Comparison of ENCODE assay signal across 1 cellular context in the genomic region with DNA sequence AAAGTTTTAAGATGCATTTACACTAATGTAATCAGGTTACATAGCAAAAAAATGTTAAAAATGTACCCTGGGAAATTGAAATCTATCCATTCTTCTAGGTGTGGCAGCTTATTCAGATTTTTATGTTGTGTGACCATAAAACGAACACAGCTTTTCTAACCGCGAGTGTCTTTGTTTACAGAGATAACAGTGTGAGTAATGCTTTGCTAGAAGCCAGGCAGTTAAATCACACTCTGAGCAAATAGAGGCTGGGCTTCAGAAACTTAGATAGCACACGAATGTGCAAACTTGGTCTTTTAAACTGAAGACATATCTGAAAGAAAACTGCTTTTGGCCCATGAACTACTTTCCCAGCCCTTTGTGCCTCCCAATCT.
TF ChIP-seq lines count a peak whose summit lies in the region.

No MANE protein-coding gene starts in this region.

TF ChIP-seq in HepG2, 621 proteins besides CTCF, POLR2A, EP300 and RAD21 (continued from another document and continues in another):
- TF ChIP-seq ZNF710 (CRISPR knock-in tag; IDR thresholded peaks at IDR 0.05; ENCODE audit: borderline replicate concordance) (peak; percentile 78; the same call in 1 of the 2 replicates), EHMT2 (IDR thresholded peaks at IDR 0.05; ENCODE audit: borderline replicate concordance, low read depth, low read length) (no peak), CEBPG (CRISPR knock-in tag; IDR thresholded peaks at IDR 0.05) (peak; percentile 76), ZMYM2 (CRISPR knock-in tag; IDR thresholded peaks at IDR 0.05) (no peak), GTF2F1 (IDR thresholded peaks at IDR 0.05; ENCODE audit: low read length) (no peak), ZMYM4 (CRISPR knock-in tag; IDR thresholded peaks at IDR 0.05) (peak; percentile 47), FOSL2 (CRISPR knock-in tag; IDR thresholded peaks at IDR 0.05) (peak; percentile 98), HOXA9 (CRISPR knock-in tag; IDR thresholded peaks at IDR 0.05; ENCODE audit: borderline replicate concordance) (no peak), ZFP36L1 (CRISPR knock-in tag; IDR thresholded peaks at IDR 0.05) (0 out of 2 replicates have a peak, but pooled peaks have one; percentile 44), PATZ1 (CRISPR knock-in tag; IDR thresholded peaks at IDR 0.05) (peak; percentile 60), ZNF598 (CRISPR knock-in tag; IDR thresholded peaks at IDR 0.05; ENCODE audit: borderline replicate concordance) (no peak), ZSCAN30 (CRISPR knock-in tag; IDR thresholded peaks at IDR 0.05) (0 out of 2 replicates have a peak, but pooled peaks have one; percentile 22), HIC2 (CRISPR knock-in tag; IDR thresholded peaks at IDR 0.05; ENCODE audit: low read depth) (no peak), THAP9 (CRISPR knock-in tag; IDR thresholded peaks at IDR 0.05; ENCODE audit: borderline replicate concordance) (no peak), ZBTB20 (CRISPR knock-in tag; IDR thresholded peaks at IDR 0.05; ENCODE audit: borderline replicate concordance, low read depth) (peak; percentile 91; the same call in 1 of the 2 replicates), ZNF713 (CRISPR knock-in tag; IDR thresholded peaks at IDR 0.05) (no peak), SNAPC5 (CRISPR knock-in tag; IDR thresholded peaks at IDR 0.05; ENCODE audit: borderline replicate concordance) (peak; percentile 18; the same call in 1 of the 2 replicates), TCF12 (IDR thresholded peaks at IDR 0.05) (no peak), TCF12 (CRISPR knock-in tag; IDR thresholded peaks at IDR 0.05) (0 out of 2 replicates have a peak, but pooled peaks have one; percentile 34), MED1 (CRISPR knock-in tag; IDR thresholded peaks at IDR 0.05) (peak; percentile 94), ZSCAN9 (CRISPR knock-in tag; IDR thresholded peaks at IDR 0.05; ENCODE audit: borderline replicate concordance) (0 out of 2 replicates have a peak, but pooled peaks have one; percentile 43), BRCA1 (CRISPR knock-in tag; IDR thresholded peaks at IDR 0.05) (peak; percentile 76; the same call in 1 of the 2 replicates), DPF2 (CRISPR knock-in tag; IDR thresholded peaks at IDR 0.05; ENCODE audit: borderline replicate concordance, low read depth) (peak; percentile 88), ZNF205 (CRISPR knock-in tag; IDR thresholded peaks at IDR 0.05) (no peak; the same call in 1 of the 2 replicates), ZNF441 (CRISPR knock-in tag; IDR thresholded peaks at IDR 0.05; ENCODE audit: borderline replicate concordance) (no peak), GMEB1 (CRISPR knock-in tag; IDR thresholded peaks at IDR 0.05; ENCODE audit: borderline replicate concordance) (0 out of 2 replicates have a peak, but pooled peaks have one; percentile 24), ZNF543 (CRISPR knock-in tag; IDR thresholded peaks at IDR 0.05) (no peak), ZNF224 (CRISPR knock-in tag; IDR thresholded peaks at IDR 0.05) (no peak), ZNF343 (CRISPR knock-in tag; IDR thresholded peaks at IDR 0.05) (no peak; the same call in 1 of the 2 replicates), U2AF1 (optimal IDR thresholded peaks at IDR 0.05; ENCODE audit: low read depth, low read length) (no peak)
- TF ChIP-seq, protein P1, sequence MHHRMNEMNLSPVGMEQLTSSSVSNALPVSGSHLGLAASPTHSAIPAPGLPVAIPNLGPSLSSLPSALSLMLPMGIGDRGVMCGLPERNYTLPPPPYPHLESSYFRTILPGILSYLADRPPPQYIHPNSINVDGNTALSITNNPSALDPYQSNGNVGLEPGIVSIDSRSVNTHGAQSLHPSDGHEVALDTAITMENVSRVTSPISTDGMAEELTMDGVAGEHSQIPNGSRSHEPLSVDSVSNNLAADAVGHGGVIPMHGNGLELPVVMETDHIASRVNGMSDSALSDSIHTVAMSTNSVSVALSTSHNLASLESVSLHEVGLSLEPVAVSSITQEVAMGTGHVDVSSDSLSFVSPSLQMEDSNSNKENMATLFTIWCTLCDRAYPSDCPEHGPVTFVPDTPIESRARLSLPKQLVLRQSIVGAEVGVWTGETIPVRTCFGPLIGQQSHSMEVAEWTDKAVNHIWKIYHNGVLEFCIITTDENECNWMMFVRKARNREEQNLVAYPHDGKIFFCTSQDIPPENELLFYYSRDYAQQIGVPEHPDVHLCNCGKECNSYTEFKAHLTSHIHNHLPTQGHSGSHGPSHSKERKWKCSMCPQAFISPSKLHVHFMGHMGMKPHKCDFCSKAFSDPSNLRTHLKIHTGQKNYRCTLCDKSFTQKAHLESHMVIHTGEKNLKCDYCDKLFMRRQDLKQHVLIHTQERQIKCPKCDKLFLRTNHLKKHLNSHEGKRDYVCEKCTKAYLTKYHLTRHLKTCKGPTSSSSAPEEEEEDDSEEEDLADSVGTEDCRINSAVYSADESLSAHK (CRISPR knock-in tag; IDR thresholded peaks at IDR 0.05; ENCODE audit: borderline replicate concordance) = no peak
- TF ChIP-seq, protein P2, sequence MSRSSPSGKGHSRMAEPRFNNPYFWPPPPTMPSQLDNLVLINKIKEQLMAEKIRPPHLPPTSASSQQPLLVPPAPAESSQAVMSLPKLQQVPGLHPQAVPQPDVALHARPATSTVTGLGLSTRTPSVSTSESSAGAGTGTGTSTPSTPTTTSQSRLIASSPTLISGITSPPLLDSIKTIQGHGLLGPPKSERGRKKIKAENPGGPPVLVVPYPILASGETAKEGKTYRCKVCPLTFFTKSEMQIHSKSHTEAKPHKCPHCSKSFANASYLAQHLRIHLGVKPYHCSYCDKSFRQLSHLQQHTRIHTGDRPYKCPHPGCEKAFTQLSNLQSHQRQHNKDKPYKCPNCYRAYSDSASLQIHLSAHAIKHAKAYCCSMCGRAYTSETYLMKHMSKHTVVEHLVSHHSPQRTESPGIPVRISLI (CRISPR knock-in tag; IDR thresholded peaks at IDR 0.05; ENCODE audit: borderline replicate concordance) = peak; percentile 64; the same call in 1 of the 2 replicates
- TF ChIP-seq, protein P3, sequence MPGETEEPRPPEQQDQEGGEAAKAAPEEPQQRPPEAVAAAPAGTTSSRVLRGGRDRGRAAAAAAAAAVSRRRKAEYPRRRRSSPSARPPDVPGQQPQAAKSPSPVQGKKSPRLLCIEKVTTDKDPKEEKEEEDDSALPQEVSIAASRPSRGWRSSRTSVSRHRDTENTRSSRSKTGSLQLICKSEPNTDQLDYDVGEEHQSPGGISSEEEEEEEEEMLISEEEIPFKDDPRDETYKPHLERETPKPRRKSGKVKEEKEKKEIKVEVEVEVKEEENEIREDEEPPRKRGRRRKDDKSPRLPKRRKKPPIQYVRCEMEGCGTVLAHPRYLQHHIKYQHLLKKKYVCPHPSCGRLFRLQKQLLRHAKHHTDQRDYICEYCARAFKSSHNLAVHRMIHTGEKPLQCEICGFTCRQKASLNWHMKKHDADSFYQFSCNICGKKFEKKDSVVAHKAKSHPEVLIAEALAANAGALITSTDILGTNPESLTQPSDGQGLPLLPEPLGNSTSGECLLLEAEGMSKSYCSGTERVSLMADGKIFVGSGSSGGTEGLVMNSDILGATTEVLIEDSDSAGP (CRISPR knock-in tag; IDR thresholded peaks at IDR 0.05; ENCODE audit: borderline replicate concordance) = 0 out of 2 replicates have a peak, but pooled peaks have one; percentile 3
- TF ChIP-seq, protein P4, sequence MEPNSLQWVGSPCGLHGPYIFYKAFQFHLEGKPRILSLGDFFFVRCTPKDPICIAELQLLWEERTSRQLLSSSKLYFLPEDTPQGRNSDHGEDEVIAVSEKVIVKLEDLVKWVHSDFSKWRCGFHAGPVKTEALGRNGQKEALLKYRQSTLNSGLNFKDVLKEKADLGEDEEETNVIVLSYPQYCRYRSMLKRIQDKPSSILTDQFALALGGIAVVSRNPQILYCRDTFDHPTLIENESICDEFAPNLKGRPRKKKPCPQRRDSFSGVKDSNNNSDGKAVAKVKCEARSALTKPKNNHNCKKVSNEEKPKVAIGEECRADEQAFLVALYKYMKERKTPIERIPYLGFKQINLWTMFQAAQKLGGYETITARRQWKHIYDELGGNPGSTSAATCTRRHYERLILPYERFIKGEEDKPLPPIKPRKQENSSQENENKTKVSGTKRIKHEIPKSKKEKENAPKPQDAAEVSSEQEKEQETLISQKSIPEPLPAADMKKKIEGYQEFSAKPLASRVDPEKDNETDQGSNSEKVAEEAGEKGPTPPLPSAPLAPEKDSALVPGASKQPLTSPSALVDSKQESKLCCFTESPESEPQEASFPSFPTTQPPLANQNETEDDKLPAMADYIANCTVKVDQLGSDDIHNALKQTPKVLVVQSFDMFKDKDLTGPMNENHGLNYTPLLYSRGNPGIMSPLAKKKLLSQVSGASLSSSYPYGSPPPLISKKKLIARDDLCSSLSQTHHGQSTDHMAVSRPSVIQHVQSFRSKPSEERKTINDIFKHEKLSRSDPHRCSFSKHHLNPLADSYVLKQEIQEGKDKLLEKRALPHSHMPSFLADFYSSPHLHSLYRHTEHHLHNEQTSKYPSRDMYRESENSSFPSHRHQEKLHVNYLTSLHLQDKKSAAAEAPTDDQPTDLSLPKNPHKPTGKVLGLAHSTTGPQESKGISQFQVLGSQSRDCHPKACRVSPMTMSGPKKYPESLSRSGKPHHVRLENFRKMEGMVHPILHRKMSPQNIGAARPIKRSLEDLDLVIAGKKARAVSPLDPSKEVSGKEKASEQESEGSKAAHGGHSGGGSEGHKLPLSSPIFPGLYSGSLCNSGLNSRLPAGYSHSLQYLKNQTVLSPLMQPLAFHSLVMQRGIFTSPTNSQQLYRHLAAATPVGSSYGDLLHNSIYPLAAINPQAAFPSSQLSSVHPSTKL (CRISPR knock-in tag; IDR thresholded peaks at IDR 0.05) = peak; percentile 96
